In the genomic region with DNA sequence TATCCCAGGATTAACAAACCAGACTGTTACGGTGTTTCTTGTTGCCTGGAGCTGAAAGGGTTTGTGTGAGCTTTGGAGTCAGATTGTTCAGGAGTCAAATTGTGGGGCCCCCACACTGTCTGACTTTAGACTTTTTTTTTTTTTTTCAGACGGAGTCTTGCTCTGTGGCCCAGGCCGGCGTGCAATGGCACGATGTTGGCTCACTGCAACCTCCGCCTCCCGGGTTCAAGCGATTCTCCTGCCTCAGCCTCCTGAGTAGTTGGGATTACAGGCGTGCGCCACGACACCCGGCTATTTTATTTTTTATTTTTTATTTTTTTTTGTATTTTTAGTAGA, we compare ENCODE assay signal across 8 cellular contexts. TPM values are rescaled to one million over a fixed set of nuclear protein-coding genes. Genes with fewer than 3 reads are reported as not detected.
DNase-seq lines count a peak whose midpoint lies in the region; ATAC-seq and TF ChIP-seq lines count a peak whose summit lies in the region.

No MANE protein-coding gene starts in this region.

- H3K36me3 ChIP-seq in HEK293 (ENCODE audit: control insufficient read depth in 2 of 2, insufficient read depth in 1 of 2, low read length in 2 of 2) (peaks cover 44 to 53% of the 10 kb centered on the region in 2 experiments), iPS-15b (ENCODE audit: control insufficient read depth, insufficient read depth, low read length) (peaks cover 2% of the 10 kb centered on the region), smooth muscle cell (ENCODE audit: low read depth) (peaks cover 8% of the 10 kb centered on the region)

- no peaks in the 10 kb centered on the region for H3K27me3 Mint-ChIP-seq in activated CD4-positive, alpha-beta memory T cell treated with anti-CD3 and anti-CD28 coated beads, Interleukin-2, amount 10 ng/mL, durations not matched to agents 7 days and 5 days

- peaks cover 40% of the 10 kb centered on the region for H3K36me3 Mint-ChIP-seq in activated CD4-positive, alpha-beta memory T cell treated with anti-CD3 and anti-CD28 coated beads, Interleukin-2, amount 10 ng/mL, durations not matched to agents 7 days and 5 days (ENCODE audit: low read depth)

- no peaks in the 10 kb centered on the region for H3K9me3 Mint-ChIP-seq in activated CD4-positive, alpha-beta memory T cell treated with anti-CD3 and anti-CD28 coated beads, Interleukin-2, amount 10 ng/mL, durations not matched to agents 7 days and 5 days

- peak overlapping the region; percentile 93 for H3K4me2 ChIP-seq in smooth muscle cell

- H3K4me1 ChIP-seq in HEK293 (ENCODE audit: control insufficient read depth, insufficient read depth, low read length) (no peaks in the 10 kb centered on the region), iPS-15b (ENCODE audit: control insufficient read depth, insufficient read depth, low read length) (no peaks in the 10 kb centered on the region), smooth muscle cell (ENCODE audit: low read depth) (peaks cover 8% of the 10 kb centered on the region)

- no peak for ATAC-seq in GM19455 (IDR thresholded peaks at IDR 0.05; ENCODE audit: unreplicated experiment)

- H3K27me3 ChIP-seq in iPS-15b (ENCODE audit: control insufficient read depth, insufficient read depth, low read length) = no peaks in the 10 kb centered on the region
- no peaks in the 10 kb centered on the region for H3K27me3 ChIP-seq in smooth muscle cell (ENCODE audit: low read depth)

- CTCF ChIA-PET in HEK293 (lab: Yijun Ruan, JAX) = interaction anchor here (0.6 to 2.8 kb wide), 18 partner anchors 9 to 111 kb away, joined by 3 to 19 read pairs (median 4); a partner anchor contains a TSS
- CTCF ChIA-PET in activated CD4-positive, alpha-beta memory T cell treated with anti-CD3 and anti-CD28 coated beads, Interleukin-2, amount 10 ng/mL, durations not matched to agents 7 days and 5 days (lab: Charles Lee) = interaction anchor here (0.9 to 2.8 kb wide), 16 partner anchors 9 to 154 kb away, joined by 3 to 32 read pairs (median 7); a partner anchor contains a TSS

- peaks cover 46% of the 10 kb centered on the region for H3K4me1 Mint-ChIP-seq in activated CD4-positive, alpha-beta memory T cell treated with anti-CD3 and anti-CD28 coated beads, Interleukin-2, amount 10 ng/mL, durations not matched to agents 7 days and 5 days

- H4K20me1 ChIP-seq in smooth muscle cell (ENCODE audit: low read depth) = no peaks in the 10 kb centered on the region

- H3K27ac Mint-ChIP-seq in activated CD4-positive, alpha-beta memory T cell treated with anti-CD3 and anti-CD28 coated beads, Interleukin-2, amount 10 ng/mL, durations not matched to agents 7 days and 5 days = peak overlapping the region; percentile 87

- DNase-seq in activated CD4-positive, alpha-beta memory T cell treated with anti-CD3 and anti-CD28 coated beads, Interleukin-2, amount 10 ng/mL, durations not matched to agents 7 days and 5 days = no peak
- DNase-seq in smooth muscle cell (lab: John Stamatoyannopoulos, UW; ENCODE audit: unreplicated experiment) (no peak), caudate nucleus (lab: John Stamatoyannopoulos, UW) (no peak), NCI-H1436 treated with DMSO at 0.1 percent for 48 hours (lab: John Stamatoyannopoulos, UW) (no peak), activated gamma-delta T cell (lab: John Stamatoyannopoulos, UW) (no peak)

- H3K4me3 ChIP-seq in HEK293 (ENCODE audit: low read depth, low read length) (peak overlapping the region; percentile 58), iPS-15b (ENCODE audit: low read depth, low read length) (peak overlapping the region; percentile 99), smooth muscle cell (peak overlapping the region; percentile 87)

- no peak overlapping the region for H2AFZ ChIP-seq in smooth muscle cell (ENCODE audit: low read depth)

- TF ChIP-seq CTCF in HEK293 (tag by site-specific recombination; IDR thresholded peaks at IDR 0.05) (no peak), smooth muscle cell (IDR thresholded peaks at IDR 0.05; ENCODE audit: borderline replicate concordance, insufficient read depth, poor library complexity, severe bottlenecking) (no peak)

- peaks cover 19% of the 10 kb centered on the region for H3K79me2 ChIP-seq in smooth muscle cell (ENCODE audit: low read depth)

- H3K9ac ChIP-seq in iPS-15b (ENCODE audit: low read depth, low read length) (peak overlapping the region; percentile 94), smooth muscle cell (ENCODE audit: low read depth) (peak overlapping the region; percentile 77)

- H3K9me3 ChIP-seq in HEK293 (ENCODE audit: control insufficient read depth, insufficient read depth, low read depth, low read length) (no peaks in the 10 kb centered on the region), iPS-15b (ENCODE audit: control insufficient read depth, insufficient read depth, low read length) (no peaks in the 10 kb centered on the region), smooth muscle cell (replicated peaks; ENCODE audit: low read depth) (no peaks in the 10 kb centered on the region)

- H3K27ac ChIP-seq in HEK293 (ENCODE audit: extremely low read depth, low read depth, low read length) (no peak overlapping the region), smooth muscle cell (ENCODE audit: low read depth) (no peak overlapping the region), caudate nucleus (ENCODE audit: low read depth, low read length) (no peak overlapping the region)

- POLR2A ChIA-PET in HEK293 (lab: Yijun Ruan, JAX) = interaction anchor here (1.0 to 1.7 kb wide), 5 partner anchors 11 to 39 kb away, joined by 3 to 14 read pairs (median 5); a partner anchor contains a TSS
- POLR2A ChIA-PET in activated CD4-positive, alpha-beta memory T cell treated with anti-CD3 and anti-CD28 coated beads, Interleukin-2, amount 10 ng/mL, durations not matched to agents 7 days and 5 days (lab: Charles Lee) = interaction anchor here (0.7 to 2.4 kb wide), 20 partner anchors 10 to 304 kb away, joined by 3 to 15 read pairs (median 5); a partner anchor contains a TSS

- 93% methylated on average over 12 of the region's 12 CpGs for WGBS in smooth muscle cell (ENCODE audit: low lambda C conversion rate)

- no peaks in the 10 kb centered on the region for H3F3A ChIP-seq in smooth muscle cell (ENCODE audit: low read depth)

- H3K4me3 Mint-ChIP-seq in activated CD4-positive, alpha-beta memory T cell treated with anti-CD3 and anti-CD28 coated beads, Interleukin-2, amount 10 ng/mL, durations not matched to agents 7 days and 5 days = peak overlapping the region; percentile 99

TF ChIP-seq in HEK293, 187 proteins besides CTCF, POLR2A, EP300 and RAD21 (continues in another document):
- TF ChIP-seq GLIS2 (tag by site-specific recombination; IDR thresholded peaks at IDR 0.05) (no peak), TCF7L2 (IDR thresholded peaks at IDR 0.05; ENCODE audit: borderline replicate concordance, low read depth, low read length) (no peak), REPIN1 (tag by site-specific recombination; IDR thresholded peaks at IDR 0.05; ENCODE audit: low read depth) (no peak), ZNF776 (tag by site-specific recombination; IDR thresholded peaks at IDR 0.05; ENCODE audit: borderline replicate concordance) (no peak), KLF16 (tag by site-specific recombination; IDR thresholded peaks at IDR 0.05) (no peak), ZNF623 (tag by site-specific recombination; IDR thresholded peaks at IDR 0.05) (no peak), ZNF23 (tag by site-specific recombination; IDR thresholded peaks at IDR 0.05; ENCODE audit: borderline replicate concordance) (no peak), ZNF391 (tag by site-specific recombination; IDR thresholded peaks at IDR 0.05; ENCODE audit: borderline replicate concordance, low read depth) (no peak)
- TF ChIP-seq, protein P1, sequence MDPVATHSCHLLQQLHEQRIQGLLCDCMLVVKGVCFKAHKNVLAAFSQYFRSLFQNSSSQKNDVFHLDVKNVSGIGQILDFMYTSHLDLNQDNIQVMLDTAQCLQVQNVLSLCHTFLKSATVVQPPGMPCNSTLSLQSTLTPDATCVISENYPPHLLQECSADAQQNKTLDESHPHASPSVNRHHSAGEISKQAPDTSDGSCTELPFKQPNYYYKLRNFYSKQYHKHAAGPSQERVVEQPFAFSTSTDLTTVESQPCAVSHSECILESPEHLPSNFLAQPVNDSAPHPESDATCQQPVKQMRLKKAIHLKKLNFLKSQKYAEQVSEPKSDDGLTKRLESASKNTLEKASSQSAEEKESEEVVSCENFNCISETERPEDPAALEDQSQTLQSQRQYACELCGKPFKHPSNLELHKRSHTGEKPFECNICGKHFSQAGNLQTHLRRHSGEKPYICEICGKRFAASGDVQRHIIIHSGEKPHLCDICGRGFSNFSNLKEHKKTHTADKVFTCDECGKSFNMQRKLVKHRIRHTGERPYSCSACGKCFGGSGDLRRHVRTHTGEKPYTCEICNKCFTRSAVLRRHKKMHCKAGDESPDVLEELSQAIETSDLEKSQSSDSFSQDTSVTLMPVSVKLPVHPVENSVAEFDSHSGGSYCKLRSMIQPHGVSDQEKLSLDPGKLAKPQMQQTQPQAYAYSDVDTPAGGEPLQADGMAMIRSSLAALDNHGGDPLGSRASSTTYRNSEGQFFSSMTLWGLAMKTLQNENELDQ (tag by site-specific recombination; IDR thresholded peaks at IDR 0.05; ENCODE audit: low read depth) = no peak

RNA-seq across cellular contexts. Expression of a gene that starts 0.8 kb away (rescaled TPM):
- 10 to 100 TPM; 28.9 to 31.5 TPM for total RNA-seq in activated CD4-positive, alpha-beta memory T cell treated with anti-CD3 and anti-CD28 coated beads, Interleukin-2, amount 10 ng/mL, durations not matched to agents 7 days and 5 days
- 14.5 and 16.8 TPM in 2 replicates for total RNA-seq in smooth muscle cell
- 24.0 and 28.5 TPM in 2 replicates for polyA plus RNA-seq in smooth muscle cell

RNA-seq across cellular contexts. Expression of a gene that starts 11.0 kb away (rescaled TPM):
- 1 to 10 TPM; 4.2 to 4.7 TPM for total RNA-seq in activated CD4-positive, alpha-beta memory T cell treated with anti-CD3 and anti-CD28 coated beads, Interleukin-2, amount 10 ng/mL, durations not matched to agents 7 days and 5 days
- 6.2 and 8.0 TPM in 2 replicates for total RNA-seq in smooth muscle cell
- 9.0 and 9.9 TPM in 2 replicates for polyA plus RNA-seq in smooth muscle cell

RNA-seq across cellular contexts. Expression of a gene that starts 11.5 kb away (rescaled TPM):
- 10 to 100 TPM; 12.5 to 13.8 TPM for total RNA-seq in activated CD4-positive, alpha-beta memory T cell treated with anti-CD3 and anti-CD28 coated beads, Interleukin-2, amount 10 ng/mL, durations not matched to agents 7 days and 5 days
- total RNA-seq in smooth muscle cell = 4.1 and 7.7 TPM in 2 replicates
- 20.3 and 24.9 TPM in 2 replicates for polyA plus RNA-seq in smooth muscle cell

RNA-seq across cellular contexts. Expression of a gene that starts 16.6 kb away (rescaled TPM):
- 1 to 10 TPM; 3.3 to 4.3 TPM for total RNA-seq in activated CD4-positive, alpha-beta memory T cell treated with anti-CD3 and anti-CD28 coated beads, Interleukin-2, amount 10 ng/mL, durations not matched to agents 7 days and 5 days
- total RNA-seq in smooth muscle cell = 0.81 and 0.90 TPM in 2 replicates
- 1.3 and 1.7 TPM in 2 replicates for polyA plus RNA-seq in smooth muscle cell

RNA-seq across cellular contexts. Expression of a gene that starts 28.5 kb away (rescaled TPM):
- 10 to 100 TPM; 29.2 to 31.4 TPM for total RNA-seq in activated CD4-positive, alpha-beta memory T cell treated with anti-CD3 and anti-CD28 coated beads, Interleukin-2, amount 10 ng/mL, durations not matched to agents 7 days and 5 days
- 6.5 and 8.6 TPM in 2 replicates for total RNA-seq in smooth muscle cell
- polyA plus RNA-seq in smooth muscle cell = 3.7 and 6.8 TPM in 2 replicates
